Comparison of ENCODE assay signal across 18 cellular contexts in the genomic region with DNA sequence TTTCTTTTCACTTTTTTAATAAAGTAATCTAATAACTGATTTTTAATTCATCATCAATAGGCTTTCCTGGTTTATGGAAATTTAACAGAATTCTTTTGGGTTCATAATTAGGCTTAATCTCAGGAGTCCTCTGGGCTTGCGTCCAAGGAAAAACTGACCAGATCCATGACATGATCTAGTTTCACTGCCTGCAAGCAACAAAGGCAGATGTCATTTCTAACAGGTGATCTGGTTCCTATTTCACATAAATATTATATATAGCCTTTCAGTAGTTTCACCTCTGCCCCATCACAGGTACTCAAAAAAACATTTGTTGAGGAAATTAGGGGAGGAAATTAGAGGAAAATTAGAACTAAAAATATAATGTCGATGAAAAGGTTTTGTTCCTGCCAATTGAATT.
"Had no signal": no experiment of that assay in that cellular context is flagged by ENCODE, and none has a peak within 500 bp of the region (broad histone marks: within the 10 kb centered on the region; RNA-seq: fewer than 3 reads in every experiment).

No MANE protein-coding gene starts in this region.

- H3K4me3 ChIP-seq: breast epithelium, tibial nerve, vagina had no signal

- H3K4me1 ChIP-seq: breast epithelium had no signal

- DNase-seq: activated CD4-positive, alpha-beta T cell treated with anti-CD3 and anti-CD28 coated beads, Interleukin-2, amount 10 ng/mL, durations not matched to agents 7 days and 5 days; activated CD4-positive, CD25-positive, alpha-beta regulatory T cell; activated CD8-positive, alpha-beta memory T cell treated with anti-CD3 and anti-CD28 coated beads for 24 hours; activated naive CD4-positive, alpha-beta T cell; anterior cingulate cortex; effector memory CD4-positive, alpha-beta T cell; foreskin melanocyte; head of caudate nucleus; kidney glomerular epithelial cell; mesenchymal stem cell; natural killer cell; stimulated activated CD4-positive, alpha-beta T cell treated with anti-CD3 and anti-CD28 coated beads, Interleukin-4, amount 100 ng/mL, for 1 hour; stimulated activated naive CD4-positive, alpha-beta T cell; substantia nigra had no signal

- H3K27me3 ChIP-seq: breast epithelium, tibial nerve, vagina had no signal

- H3K36me3 ChIP-seq: breast epithelium, tibial nerve, vagina had no signal

- H3K9me3 ChIP-seq: breast epithelium, tibial nerve, vagina had no signal

- H3K27ac ChIP-seq: breast epithelium, epithelial cell of prostate, tibial nerve, vagina had no signal
